In the genomic region with DNA sequence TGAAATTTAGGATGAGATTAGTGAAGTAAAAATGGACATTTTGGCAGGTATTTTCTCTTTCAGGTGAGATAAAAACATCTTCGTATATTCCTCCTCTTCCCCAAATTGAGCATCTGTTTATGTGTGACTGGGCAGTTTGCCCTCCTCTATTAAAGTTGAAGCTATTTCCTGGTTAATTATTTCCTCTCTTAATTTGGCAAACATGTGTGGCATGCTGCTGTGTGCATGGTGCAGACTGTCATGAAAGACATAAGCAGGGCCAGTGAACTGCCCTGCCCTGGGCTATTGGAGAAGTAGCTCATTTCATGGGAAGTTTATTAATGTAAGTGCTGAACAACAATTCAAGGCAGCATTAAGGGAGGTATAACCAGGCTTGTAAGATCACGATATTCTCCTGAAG, we compare ENCODE assay signal across 20 cellular contexts. TPM values are rescaled to one million over a fixed set of nuclear protein-coding genes. Genes with fewer than 3 reads are reported as not detected.
DNase-seq lines count a peak whose midpoint lies in the region; ATAC-seq and TF ChIP-seq lines count a peak whose summit lies in the region.
"Had no signal": no experiment of that assay in that cellular context is flagged by ENCODE, and none has a peak within 500 bp of the region (broad histone marks: within the 10 kb centered on the region; RNA-seq: fewer than 3 reads in every experiment).

No MANE protein-coding gene starts in this region.

- H3K4me2 ChIP-seq in neural progenitor cell = no peak overlapping the region

- H4K20me1 ChIP-seq in neural progenitor cell (ENCODE audit: low read depth) = no peaks in the 10 kb centered on the region

- POLR2A ChIA-PET in CD8-positive, alpha-beta memory T cell (lab: Charles Lee) = no interaction called here

- H3F3A ChIP-seq in neural progenitor cell (ENCODE audit: low read depth) = no peaks in the 10 kb centered on the region

- DNase-seq in NCI-H1417 (lab: John Stamatoyannopoulos, UW) (peak in 2 of 3 experiments; percentile 10 to 38), NCI-H1417 treated with DMSO at 0.1 percent for 48 hours (lab: John Stamatoyannopoulos, UW) (no peak), NCI-H1105 treated with DMSO at 0.1 percent for 48 hours (lab: John Stamatoyannopoulos, UW) (peak; percentile 77), body of pancreas (peak in 3 of 4 donors; percentile 4 to 14 (median 9)), uterus (no peak), GM19240 (ENCODE audit: insufficient read length, low spot score) (no peak), neural progenitor cell (ENCODE audit: low spot score) (no peak)
- DNase-seq in CD8-positive, alpha-beta memory T cell = no peak
- DNase-seq: C1 segment of cervical spinal cord, GDM1, IMR-90, Kasumi-1, NCI-H146, NCI-H526 treated with DMSO at 0.1 percent for 48 hours, PC-3 had no signal

- no peaks in the 10 kb centered on the region for H3K79me2 ChIP-seq in neural progenitor cell (ENCODE audit: low read depth)

- no peaks in the 10 kb centered on the region for H3K4me1 Mint-ChIP-seq in CD8-positive, alpha-beta memory T cell
- no peaks in the 10 kb centered on the region for H3K4me1 Mint-ChIP-seq in neural progenitor cell

- no peak overlapping the region for H3K27ac Mint-ChIP-seq in CD8-positive, alpha-beta memory T cell
- H3K27ac Mint-ChIP-seq in neural progenitor cell = no peak overlapping the region
- H3K27ac Mint-ChIP-seq: T-helper 1 cell treated with Interleukin-12 subunit alpha and Interleukin-12 subunit beta and Interleukin-4 antibody, amounts not matched to agents 30 μg/mL and 1 μg/mL, for 36 hours had no signal

- no peak overlapping the region for H3K9ac ChIP-seq in neural progenitor cell

- TF ChIP-seq CTCF in body of pancreas (IDR thresholded peaks at IDR 0.05) (no peak), uterus (IDR thresholded peaks at IDR 0.05) (no peak), neural progenitor cell (IDR thresholded peaks at IDR 0.05) (no peak)

- H3K27me3 ChIP-seq in body of pancreas (no peaks in the 10 kb centered on the region), uterus (no peaks in the 10 kb centered on the region), neural progenitor cell (no peaks in the 10 kb centered on the region)
- H3K27me3 ChIP-seq in CD8-positive, alpha-beta memory T cell (ENCODE audit: insufficient read depth, low read length, poor library complexity, severe bottlenecking) = no peaks in the 10 kb centered on the region

- H2AFZ ChIP-seq in neural progenitor cell (replicated peaks) = no peak overlapping the region

- intact Hi-C loops in body of pancreas (cut with DNase I) (no loop called here), uterus (cut with DNase I; ENCODE audit: low total_unique reads) (no loop called here)

- TF ChIP-seq POLR2A in body of pancreas (IDR thresholded peaks at IDR 0.05) (no peak), uterus (IDR thresholded peaks at IDR 0.05) (no peak)

- no peaks in the 10 kb centered on the region for H3K36me3 Mint-ChIP-seq in CD8-positive, alpha-beta memory T cell
- no peaks in the 10 kb centered on the region for H3K36me3 Mint-ChIP-seq in neural progenitor cell

- H3K4me3 Mint-ChIP-seq in CD8-positive, alpha-beta memory T cell = no peak overlapping the region
- no peak overlapping the region for H3K4me3 Mint-ChIP-seq in neural progenitor cell
- H3K4me3 Mint-ChIP-seq: T-helper 1 cell treated with Interleukin-12 subunit alpha and Interleukin-12 subunit beta and Interleukin-4 antibody, amounts not matched to agents 30 μg/mL and 1 μg/mL, for 36 hours had no signal

- no peak overlapping the region for H3K4me3 ChIP-seq in body of pancreas
- no peak overlapping the region for H3K4me3 ChIP-seq in uterus
- no peak overlapping the region for H3K4me3 ChIP-seq in CD8-positive, alpha-beta memory T cell (ENCODE audit: low read length)
- no peak overlapping the region for H3K4me3 ChIP-seq in neural progenitor cell
- H3K4me3 ChIP-seq: GM12878, HAP-1 had no signal

- H3K9me3 Mint-ChIP-seq in CD8-positive, alpha-beta memory T cell = peaks cover 1 to 6% (median 4%) of the 10 kb centered on the region in 5 donors
- H3K9me3 Mint-ChIP-seq in neural progenitor cell = peaks cover 1% of the 10 kb centered on the region
- H3K9me3 Mint-ChIP-seq: T-helper 1 cell treated with Interleukin-12 subunit alpha and Interleukin-12 subunit beta and Interleukin-4 antibody, amounts not matched to agents 30 μg/mL and 1 μg/mL, for 36 hours had no signal

- CTCF ChIA-PET in CD8-positive, alpha-beta memory T cell (lab: Charles Lee) = no interaction called here

- peak; percentile 47 for ATAC-seq in body of pancreas
- ATAC-seq: GM12878, PC-3 had no signal

- H3K27ac ChIP-seq in body of pancreas = no peak overlapping the region
- H3K27ac ChIP-seq in uterus = no peak overlapping the region
- H3K27ac ChIP-seq in CD8-positive, alpha-beta memory T cell (ENCODE audit: low read depth, low read length) = no peak overlapping the region
- no peak overlapping the region for H3K27ac ChIP-seq in neural progenitor cell
- H3K27ac ChIP-seq: RWPE1 had no signal

- WGBS in body of pancreas, 2 donors = 38 to 40% methylated on average over 2 of the region's 2 CpGs

- H3K4me1 ChIP-seq in body of pancreas (no peaks in the 10 kb centered on the region), uterus (no peaks in the 10 kb centered on the region), neural progenitor cell (no peaks in the 10 kb centered on the region)
- no peaks in the 10 kb centered on the region for H3K4me1 ChIP-seq in CD8-positive, alpha-beta memory T cell (ENCODE audit: insufficient read depth, low read length)

- no peaks in the 10 kb centered on the region for H3K9me3 ChIP-seq in body of pancreas
- H3K9me3 ChIP-seq in uterus = no peaks in the 10 kb centered on the region
- H3K9me3 ChIP-seq in CD8-positive, alpha-beta memory T cell (ENCODE audit: low read length) = no peaks in the 10 kb centered on the region
- H3K9me3 ChIP-seq in neural progenitor cell (ENCODE audit: low read depth) = no peaks in the 10 kb centered on the region
- H3K9me3 ChIP-seq: HAP-1 had no signal

- peaks cover 2 to 33% of the 10 kb centered on the region in 2 donors for H3K27me3 Mint-ChIP-seq in CD8-positive, alpha-beta memory T cell
- H3K27me3 Mint-ChIP-seq in neural progenitor cell (ENCODE audit: insufficient read depth, low read depth) = peaks cover 7% of the 10 kb centered on the region

- H3K36me3 ChIP-seq in body of pancreas (replicated peaks in 1 of 2; ENCODE audit: insufficient read depth in 1 of 2, low read depth in 2 of 2) = no peaks in the 10 kb centered on the region
- no peaks in the 10 kb centered on the region for H3K36me3 ChIP-seq in uterus
- no peaks in the 10 kb centered on the region for H3K36me3 ChIP-seq in CD8-positive, alpha-beta memory T cell (ENCODE audit: insufficient read depth, low read length)
- no peaks in the 10 kb centered on the region for H3K36me3 ChIP-seq in neural progenitor cell
- H3K36me3 ChIP-seq: HAP-1 had no signal

RNA-seq across cellular contexts. Expression of a gene that starts 52.6 kb away (rescaled TPM):
- total RNA-seq in body of pancreas (not detected), uterus (under 1 TPM in 1 of 4 donors, not detected in 3; 0.21 TPM), neural progenitor cell (ENCODE audit: low replicate concordance) (not detected in 2 replicates)
- total RNA-seq in CD8-positive, alpha-beta memory T cell = not detected
- polyA plus RNA-seq in CD8-positive, alpha-beta memory T cell = not detected
- total RNA-seq: A673, GM12878, IMR-90 had no signal
- polyA plus RNA-seq: GM12878, IMR-90 had no signal

Comparison
In these comparisons a context has a peak if more than half of its experiments do, and no peak if none do; other contexts are left out.
1. DNase-seq: peak in NCI-H1417 (2 of 3), NCI-H1105 treated with DMSO at 0.1 percent for 48 hours (single experiment) and body of pancreas (3 of 4); none in NCI-H1417 treated with DMSO at 0.1 percent for 48 hours (single experiment), uterus (0 of 2), CD8-positive, alpha-beta memory T cell (0 of 5), GM19240 (single experiment) and neural progenitor cell (single experiment).